ENCODE assay signal across 15 cellular contexts in genomic region chr7:75716992-75717626, GRCh38. TPM values are rescaled to one million over a fixed set of nuclear protein-coding genes. Genes with fewer than 3 reads are reported as not detected.
DNase-seq lines count a peak whose midpoint lies in the region; ATAC-seq, FAIRE-seq and TF ChIP-seq lines count a peak whose summit lies in the region.
"Had no signal": no experiment of that assay in that cellular context is flagged by ENCODE, and none has a peak within 500 bp of the region (broad histone marks: within the 10 kb centered on the region; RNA-seq: fewer than 3 reads in every experiment).

No MANE protein-coding gene starts in this region.

- TF ChIP-seq EP300 in A549 (IDR thresholded peaks at IDR 0.05): no peak

- in situ Hi-C loops in astrocyte of the spinal cord (cut with HindIII; ENCODE audit: low sequenced_read_pairs): no loop called here

- H3K27ac ChIP-seq in A549: peak overlapping the region; percentile 37 to 63; a peak in 5 of 6 replicates
- H3K27ac ChIP-seq: heart right ventricle, left ventricle myocardium inferior, neural progenitor cell had no signal

- no peak for FAIRE-seq in A549 (lab: Jason Lieb, UNC)

- DNase-seq in A549 (ENCODE audit: low read depth in 1 of 2, low spot score in 1 of 2) (peak in 1 of 2 experiments; percentile 62), HS-5 (ENCODE audit: low read depth) (peak; percentile 86), astrocyte of the spinal cord (ENCODE audit: low read depth, low spot score) (peak; percentile 60), iris pigment epithelial cell (ENCODE audit: low read depth) (peak; percentile 67), NCI-H510A (lab: John Stamatoyannopoulos, UW) (no peak), DMS 273 (lab: John Stamatoyannopoulos, UW; ENCODE audit: unreplicated experiment) (no peak), C1 segment of cervical spinal cord (lab: John Stamatoyannopoulos, UW) (no peak), inferior parietal cortex (ENCODE audit: extremely low spot score) (no peak)
- DNase-seq: activated CD4-positive, alpha-beta T cell treated with anti-CD3 and anti-CD28 coated beads, Interleukin-2, amount 50 U/mL, for 48 hours; heart right ventricle; left ventricle myocardium inferior; OCI-M1; stimulated activated CD8-positive, alpha-beta memory T cell treated with anti-CD3 and anti-CD28 coated beads, Interleukin-4, amount 100 ng/mL, for 48 hours; T-helper 17 cell had no signal

- TF ChIP-seq POLR2A in A549 (IDR thresholded peaks at IDR 0.05; ENCODE audit: low read length): no peak

- H3K4me1 ChIP-seq in A549: peaks cover 17% of the 10 kb centered on the region
- H3K4me1 ChIP-seq: neural progenitor cell had no signal

- H3K9me3 ChIP-seq in A549: no peaks in the 10 kb centered on the region
- H3K9me3 ChIP-seq: heart right ventricle, left ventricle myocardium inferior had no signal

- POLR2A ChIA-PET in A549 (lab: Yijun Ruan, JAX): no interaction called here

- CTCF ChIA-PET in A549 (lab: Yijun Ruan, JAX): no interaction called here

- peak; percentile 56 to 70; a peak in 3 of 6 replicates for ATAC-seq in A549
- ATAC-seq: heart right ventricle, T-helper 17 cell had no signal

- WGBS in A549 (ENCODE audit: missing lambda C conversion rate): 45% methylated on average over 9 of the region's 9 CpGs

- H3K4me3 ChIP-seq in A549 (no peak overlapping the region), astrocyte of the spinal cord (ENCODE audit: low read depth, low read length) (no peak overlapping the region)
- H3K4me3 ChIP-seq: heart right ventricle, left ventricle myocardium inferior, neural progenitor cell had no signal

- no peak for TF ChIP-seq RAD21 in A549 (conservative IDR thresholded peaks at IDR 0.05 in 1 of 2, IDR thresholded peaks at IDR 0.05 in 1 of 2)

- TF ChIP-seq CTCF in A549 (IDR thresholded peaks at IDR 0.05) (no peak), astrocyte of the spinal cord (IDR thresholded peaks at IDR 0.05; ENCODE audit: low read depth, low read length) (no peak)

- peak overlapping the region; percentile 24; the same call in 1 of the 3 replicates for H3K4me2 ChIP-seq in A549
- H3K4me2 ChIP-seq: neural progenitor cell had no signal

TF ChIP-seq in A549, 52 proteins besides CTCF, POLR2A, EP300 and RAD21:
- TF ChIP-seq HOXB13 (CRISPR knock-in tag; IDR thresholded peaks at IDR 0.05; ENCODE audit: low read depth): no peak
- peak; percentile 35; the same call in 1 of the 2 replicates for TF ChIP-seq GATA3 (IDR thresholded peaks at IDR 0.05; ENCODE audit: borderline replicate concordance)
- TF ChIP-seq CEBPB (IDR thresholded peaks at IDR 0.05): peak in 1 of 2 experiments; percentile 48; a peak in 1 of 4 replicates
- TF ChIP-seq FOSL2 (IDR thresholded peaks at IDR 0.05): no peak
- peak; percentile 77 for TF ChIP-seq FOSL2 (CRISPR knock-in tag; IDR thresholded peaks at IDR 0.05)

RNA-seq across cellular contexts. Expression of gene HIP1, which starts 21.6 kb away (rescaled TPM):
- polyA plus RNA-seq in A549 (2011; rRNA removed): 33.4 and 39.0 TPM in 2 replicates
- polyA plus RNA-seq in A549 (2012; cell fraction: cytosol; rRNA removed): 27.4 and 35.7 TPM in 2 replicates
- polyA plus RNA-seq in A549 (2012; cell fraction: nucleus; rRNA removed): 31.5 and 36.7 TPM in 2 replicates
- 17.3 to 19.6 TPM (median 19.0 TPM) in 3 replicates for polyA plus RNA-seq in A549 (2017; fragmentation: RNase III; extraction: RNeasy Plus Mini Kit Qiagen cat#74134 plus additional on column Dnase treatment)
- polyA minus RNA-seq in A549 (2011; rRNA and poly(A)+ RNA removed): 56.5 and 69.9 TPM in 2 replicates

RNA-seq across cellular contexts. Expression of gene CCL26, which starts 54.9 kb away (rescaled TPM):
- polyA plus RNA-seq in A549 (2011; rRNA removed) (2.5 and 2.7 TPM in 2 replicates), A549 (2017; fragmentation: RNase III; extraction: RNeasy Plus Mini Kit Qiagen cat#74134 plus additional on column Dnase treatment) (11.6 to 16.3 TPM (median 13.6 TPM) in 3 replicates)
- polyA plus RNA-seq in A549 (2012; cell fraction: cytosol; rRNA removed): 3.9 and 4.1 TPM in 2 replicates
- polyA plus RNA-seq in A549 (2012; cell fraction: nucleus; rRNA removed): 2.0 and 2.4 TPM in 2 replicates
- polyA minus RNA-seq in A549 (2011; rRNA and poly(A)+ RNA removed): 1.7 and 2.4 TPM in 2 replicates

Comparison
In these comparisons a context has a peak if more than half of its experiments do, and no peak if none do; other contexts are left out.
1. DNase-seq: peak in HS-5 (single experiment), astrocyte of the spinal cord (single experiment) and iris pigment epithelial cell (single experiment); none in NCI-H510A (single experiment), DMS 273 (single experiment), C1 segment of cervical spinal cord (0 of 14) and inferior parietal cortex (single experiment).